ENCODE assay signal across 8 cellular contexts in the genomic region with DNA sequence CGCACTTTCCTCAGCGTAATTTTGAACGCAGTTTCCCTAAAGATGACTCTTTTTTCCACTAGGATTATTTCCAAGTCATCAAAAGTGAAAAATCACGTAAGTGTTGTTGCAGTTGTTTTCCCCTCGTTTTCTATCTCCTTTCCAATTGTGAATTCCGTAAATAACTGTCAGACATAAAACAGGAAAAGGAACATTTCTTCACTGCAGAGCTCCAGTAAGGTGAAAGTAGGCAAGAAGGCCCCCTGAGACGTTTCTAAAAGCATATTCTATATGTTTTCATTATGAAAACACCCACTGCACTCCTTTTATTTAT. TPM values are rescaled to one million over a fixed set of nuclear protein-coding genes. Genes with fewer than 3 reads are reported as not detected.
DNase-seq lines count a peak whose midpoint lies in the region; ATAC-seq, FAIRE-seq and TF ChIP-seq lines count a peak whose summit lies in the region.

No MANE protein-coding gene starts in this region.

- H3K27me3 ChIP-seq in SU-DHL-6 (ENCODE audit: low read length) (no peaks in the 10 kb centered on the region), prostate gland (replicated peaks; ENCODE audit: insufficient read depth) (no peaks in the 10 kb centered on the region)

- TF ChIP-seq POLR2A in prostate gland (IDR thresholded peaks at IDR 0.05): no peak

- H3F3A ChIP-seq in SU-DHL-6 (ENCODE audit: insufficient read depth): peaks cover 6% of the 10 kb centered on the region; the same call in 1 of the 2 replicates

- H3K9me3 ChIP-seq in SU-DHL-6 (ENCODE audit: insufficient read depth, low read length) (no peaks in the 10 kb centered on the region), prostate gland (no peaks in the 10 kb centered on the region)

- intact Hi-C loops in prostate gland (cut with DNase I): no loop called here

- H3K9me2 ChIP-seq in SU-DHL-6 (replicated peaks; ENCODE audit: insufficient read depth, low read length): no peaks in the 10 kb centered on the region

- no peaks in the 10 kb centered on the region for H3K36me3 ChIP-seq in SU-DHL-6 (ENCODE audit: low read length)
- no peaks in the 10 kb centered on the region for H3K36me3 ChIP-seq in prostate gland

- H3K79me2 ChIP-seq in SU-DHL-6 (ENCODE audit: insufficient read depth, low read length): no peaks in the 10 kb centered on the region; the same call in 1 of the 2 replicates

- peak overlapping the region; percentile 74 for H3K4me2 ChIP-seq in SU-DHL-6 (ENCODE audit: low read depth, low read length, poor library complexity, severe bottlenecking)

- peak; percentile 49 for DNase-seq in fibroblast of peridontal ligament (ENCODE audit: extremely low read depth)
- no peak for DNase-seq in prostate gland (ENCODE audit: low spot score)
- no peak for DNase-seq in HTR-8/SVneo (ENCODE audit: insufficient read length, low spot score)
- no peak for DNase-seq in occipital lobe (lab: John Stamatoyannopoulos, UW)

- FAIRE-seq in HTR-8/SVneo (lab: Jason Lieb, UNC): no peak

- H2AFZ ChIP-seq in SU-DHL-6 (ENCODE audit: low read depth, low read length, severe bottlenecking): peak overlapping the region; percentile 1

- H3K4me3 ChIP-seq in GM12875 (ENCODE audit: low read depth, low read length) (peak overlapping the region; percentile 68), SU-DHL-6 (ENCODE audit: insufficient read depth, low read length, poor library complexity, severe bottlenecking) (peak overlapping the region; percentile 62), prostate gland (peak overlapping the region; percentile 48 to 54)

- no peak overlapping the region for H3K27ac ChIP-seq in SU-DHL-6 (ENCODE audit: low read depth, low read length)
- H3K27ac ChIP-seq in prostate gland: peak overlapping the region; percentile 80 to 83

- WGBS in prostate gland: 2% methylated on average over 7 of the region's 7 CpGs

- ATAC-seq in GM19324 (IDR thresholded peaks at IDR 0.05; ENCODE audit: low FRiP score, unreplicated experiment): no peak
- ATAC-seq in GM21619 (IDR thresholded peaks at IDR 0.05; ENCODE audit: unreplicated experiment): no peak

- H3K9ac ChIP-seq in SU-DHL-6 (ENCODE audit: low read length): peak overlapping the region; percentile 46

- H3K4me1 ChIP-seq in prostate gland (replicated peaks): no peaks in the 10 kb centered on the region

- H4K20me1 ChIP-seq in SU-DHL-6 (ENCODE audit: low read depth, low read length): peaks cover 33% of the 10 kb centered on the region

- TF ChIP-seq CTCF in GM12875 (IDR thresholded peaks at IDR 0.05; ENCODE audit: borderline replicate concordance, insufficient read depth, low read depth, low read length) (no peak), SU-DHL-6 (IDR thresholded peaks at IDR 0.05; ENCODE audit: insufficient read depth, low read length, poor library complexity, severe bottlenecking) (no peak), prostate gland (IDR thresholded peaks at IDR 0.05) (no peak)

RNA-seq across cellular contexts. Expression of a gene that starts 17.7 kb away (rescaled TPM):
- total RNA-seq in prostate gland (10 to 100 TPM; 15.8 to 19.3 TPM), occipital lobe (114 TPM)
